8 cellular contexts compared by ENCODE assay signal in the genomic region with DNA sequence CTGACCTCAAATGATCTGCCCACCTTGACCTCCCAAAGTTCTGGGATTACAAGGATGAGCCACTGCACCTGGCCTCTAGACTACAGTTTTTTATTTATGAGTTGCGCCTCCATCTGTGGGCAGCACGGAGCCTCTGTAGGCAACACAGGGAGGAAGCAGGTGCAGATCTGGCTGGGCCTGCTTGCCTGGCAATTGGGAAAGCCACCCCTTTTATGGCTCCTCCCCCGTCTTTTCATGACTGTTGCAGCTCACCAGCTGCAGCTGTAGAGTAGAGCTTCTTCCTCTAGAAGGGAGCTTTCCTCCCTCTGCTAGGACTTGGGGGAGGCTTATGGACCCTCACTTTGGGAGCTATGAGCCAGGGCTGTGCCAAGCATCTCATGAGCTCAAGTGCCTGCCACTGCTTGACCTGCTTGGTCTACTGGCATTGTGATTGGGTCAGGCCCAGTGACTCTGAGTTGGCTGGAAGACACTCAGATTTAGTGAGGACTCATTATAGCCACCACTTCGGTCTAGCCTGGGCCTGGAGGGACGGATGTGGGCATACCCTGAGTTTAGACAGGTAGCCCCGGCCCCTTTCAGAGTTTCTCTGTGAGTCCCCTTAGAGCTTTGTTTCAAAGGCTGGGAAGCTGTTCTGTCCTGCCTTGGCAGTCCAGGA. TPM values are rescaled to one million over a fixed set of nuclear protein-coding genes. Genes with fewer than 3 reads are reported as not detected.
DNase-seq lines count a peak whose midpoint lies in the region; ATAC-seq and TF ChIP-seq lines count a peak whose summit lies in the region.

No MANE protein-coding gene starts in this region.

- H3K36me3 ChIP-seq in mammary epithelial cell (ENCODE audit: insufficient read depth, low read length), result peaks cover 4% of the 10 kb centered on the region

- H3K4me1 ChIP-seq in mammary epithelial cell (ENCODE audit: insufficient read depth, low read length), result peaks cover 8% of the 10 kb centered on the region

- H3K27ac ChIP-seq in mammary epithelial cell (ENCODE audit: insufficient read depth, low read depth, low read length), result no peak overlapping the region

- H2AFZ ChIP-seq in mammary epithelial cell (ENCODE audit: low read depth, low read length), result no peak overlapping the region

- ATAC-seq in activated CD8-positive, alpha-beta T cell treated with anti-CD3 and anti-CD28 coated beads for 36 hours, result no peak

- no peak overlapping the region for H3K4me3 Mint-ChIP-seq in MCF 10A (ENCODE audit: unreplicated experiment)
- H3K4me3 Mint-ChIP-seq in activated CD8-positive, alpha-beta T cell treated with anti-CD3 and anti-CD28 coated beads for 36 hours, result no peak overlapping the region
- H3K4me3 Mint-ChIP-seq in osteocyte (ENCODE audit: unreplicated experiment), result no peak overlapping the region

- H3K4me1 Mint-ChIP-seq in MCF 10A (ENCODE audit: insufficient read depth, unreplicated experiment) (peaks cover 7% of the 10 kb centered on the region), osteocyte (ENCODE audit: unreplicated experiment) (peaks cover 21% of the 10 kb centered on the region)
- H3K4me1 Mint-ChIP-seq in activated CD8-positive, alpha-beta T cell treated with anti-CD3 and anti-CD28 coated beads for 36 hours (ENCODE audit: low read depth), result peaks cover 11% of the 10 kb centered on the region

- intact Hi-C loops in MCF 10A (cut with micrococcal nuclease) (no loop called here), mammary epithelial cell (cut with micrococcal nuclease) (no loop called here)
- intact Hi-C loops in activated CD8-positive, alpha-beta T cell treated with anti-CD3 and anti-CD28 coated beads for 36 hours (cut with micrococcal nuclease), result no loop called here

- H3K27me3 Mint-ChIP-seq in MCF 10A (ENCODE audit: insufficient read depth, unreplicated experiment) (no peaks in the 10 kb centered on the region), osteocyte (ENCODE audit: unreplicated experiment) (no peaks in the 10 kb centered on the region)
- H3K27me3 Mint-ChIP-seq in activated CD8-positive, alpha-beta T cell treated with anti-CD3 and anti-CD28 coated beads for 36 hours, result no peaks in the 10 kb centered on the region

- no peak overlapping the region for H3K4me3 ChIP-seq in mammary epithelial cell (replicated peaks in 1 of 3; ENCODE audit: insufficient read depth in 1 of 3, low read depth in 2 of 3, low read length in 3 of 3)

- H4K20me1 ChIP-seq in mammary epithelial cell (ENCODE audit: insufficient read depth, low read length), result no peaks in the 10 kb centered on the region

- H3K9me3 Mint-ChIP-seq in MCF 10A (ENCODE audit: unreplicated experiment) (no peaks in the 10 kb centered on the region), osteocyte (ENCODE audit: unreplicated experiment) (no peaks in the 10 kb centered on the region)
- no peaks in the 10 kb centered on the region for H3K9me3 Mint-ChIP-seq in activated CD8-positive, alpha-beta T cell treated with anti-CD3 and anti-CD28 coated beads for 36 hours

- H3K27me3 ChIP-seq in mammary epithelial cell (ENCODE audit: insufficient read depth, low read length), result no peaks in the 10 kb centered on the region

- DNase-seq in MCF 10A (ENCODE audit: unreplicated experiment) (no peak), mammary epithelial cell (no peak), HK-2 (ENCODE audit: unreplicated experiment) (peak; percentile 47), osteocyte (ENCODE audit: extremely low spot score, unreplicated experiment) (no peak), DMS114 treated with DMSO at 0.1 percent for 48 hours (lab: John Stamatoyannopoulos, UW; ENCODE audit: unreplicated experiment) (no peak), GM03348 (ENCODE audit: low spot score) (no peak)
- peak; percentile 32 for DNase-seq in activated CD8-positive, alpha-beta T cell treated with anti-CD3 and anti-CD28 coated beads for 36 hours
- DNase-seq in activated CD4-positive, CD25-positive, alpha-beta regulatory T cell treated with anti-CD3 and anti-CD28 coated beads, Interleukin-2, amount 50 U/mL, for 72 hours, result no peak

- no peak overlapping the region for H3K4me2 ChIP-seq in mammary epithelial cell (ENCODE audit: insufficient read depth, low read depth, low read length)

- dilution Hi-C loops in mammary epithelial cell (cut with HindIII; ENCODE audit: low sequenced_read_pairs), result no loop called here

- peaks cover 15% of the 10 kb centered on the region for H3K36me3 Mint-ChIP-seq in MCF 10A (ENCODE audit: insufficient read depth, unreplicated experiment)
- H3K36me3 Mint-ChIP-seq in activated CD8-positive, alpha-beta T cell treated with anti-CD3 and anti-CD28 coated beads for 36 hours (ENCODE audit: low read depth), result peaks cover 4% of the 10 kb centered on the region
- peaks cover 8% of the 10 kb centered on the region for H3K36me3 Mint-ChIP-seq in osteocyte (ENCODE audit: unreplicated experiment)

- 96% methylated on average over 6 of the region's 6 CpGs for WGBS in mammary epithelial cell (ENCODE audit: low coverage, missing lambda C conversion rate)

- no peak for TF ChIP-seq CTCF in MCF 10A (IDR thresholded peaks at IDR 0.05; ENCODE audit: unreplicated experiment)
- no peak for TF ChIP-seq CTCF in mammary epithelial cell (conservative IDR thresholded peaks at IDR 0.05 in 1 of 2, IDR thresholded peaks at IDR 0.05 in 1 of 2; ENCODE audit: extremely low read depth in 1 of 2, insufficient read depth in 1 of 2, low read depth in 1 of 2, low read length in 2 of 2)
- TF ChIP-seq CTCF in activated CD8-positive, alpha-beta T cell treated with anti-CD3 and anti-CD28 coated beads for 36 hours (IDR thresholded peaks at IDR 0.05), result no peak
- TF ChIP-seq CTCF in osteocyte (IDR thresholded peaks at IDR 0.05), result no peak

- CTCF ChIA-PET in MCF 10A (lab: Yijun Ruan, JAX) (interaction anchor here (0.6 to 7.3 kb wide), 10 partner anchors 8 to 80 kb away, joined by 3 to 46 read pairs (median 4); a partner anchor contains a TSS), mammary epithelial cell (lab: Charles Lee; ENCODE audit: low non-redundant PET) (no interaction called here)
- CTCF ChIA-PET in activated CD8-positive, alpha-beta T cell treated with anti-CD3 and anti-CD28 coated beads for 36 hours (lab: Charles Lee), result interaction anchor here (0.6 to 9.0 kb wide), 4 partner anchors 13 to 372 kb away, joined by 3 to 444 read pairs (median 4); a partner anchor contains a TSS

- peak overlapping the region; percentile 14 for H3K27ac Mint-ChIP-seq in MCF 10A (ENCODE audit: low read depth, unreplicated experiment)
- no peak overlapping the region for H3K27ac Mint-ChIP-seq in activated CD8-positive, alpha-beta T cell treated with anti-CD3 and anti-CD28 coated beads for 36 hours
- peak overlapping the region; percentile 93 for H3K27ac Mint-ChIP-seq in osteocyte (ENCODE audit: unreplicated experiment)

- H3K9ac ChIP-seq in mammary epithelial cell (ENCODE audit: insufficient read depth, low read length), result no peak overlapping the region

- H3K9me3 ChIP-seq in mammary epithelial cell (replicated peaks; ENCODE audit: insufficient read depth, low read length), result no peaks in the 10 kb centered on the region

- no peaks in the 10 kb centered on the region for H3K79me2 ChIP-seq in mammary epithelial cell (ENCODE audit: insufficient read depth, low read length)

- POLR2A ChIA-PET in MCF 10A (lab: Yijun Ruan, JAX), result interaction anchor here (0.7 to 2.7 kb wide), 7 partner anchors 9 to 172 kb away, joined by 3 to 20 read pairs (median 6); a partner anchor contains a TSS
- POLR2A ChIA-PET in activated CD8-positive, alpha-beta T cell treated with anti-CD3 and anti-CD28 coated beads for 36 hours (lab: Charles Lee), result interaction anchor here (3.6 to 3.8 kb wide), 2 partner anchors 12 to 54 kb away, joined by 11 to 22 read pairs; a partner anchor contains a TSS

- in situ Hi-C loops in mammary epithelial cell (cut with MboI; ENCODE audit: low sequenced_read_pairs in 2 of 2), result loop anchor here (5.0 to 25.0 kb wide), 2 partner anchors 75 to 230 kb away; no protein-coding TSS in a partner anchor

- BruUV-seq in MCF 10A (replicated peaks; lab: Mats Ljungman, UMichigan), result no TSS peak
- BruUV-seq in mammary epithelial cell (replicated peaks; lab: Mats Ljungman, UMichigan), result no TSS peak

RNA-seq across cellular contexts. Expression of a gene that starts 6.9 kb away (rescaled TPM):
- total RNA-seq in MCF 10A (2022) (45.3 and 61.0 TPM in 2 replicates), mammary epithelial cell (10 to 100 TPM; 27.0 to 37.1 TPM), osteocyte (50.7 and 52.9 TPM in 2 replicates)
- polyA plus RNA-seq in mammary epithelial cell, result 19.3 TPM
- 35.1 TPM for polyA minus RNA-seq in mammary epithelial cell
- total RNA-seq in activated CD8-positive, alpha-beta T cell treated with anti-CD3 and anti-CD28 coated beads for 36 hours, result 10 to 100 TPM; 73.8 to 76.9 TPM

RNA-seq across cellular contexts. Expression of a gene that starts 12.2 kb away (rescaled TPM):
- 4.6 and 6.4 TPM in 2 replicates for total RNA-seq in MCF 10A (2022)
- 10 to 100 TPM; 12.4 to 19.8 TPM for total RNA-seq in mammary epithelial cell
- polyA plus RNA-seq in mammary epithelial cell, result 15.6 TPM
- 14.3 TPM for polyA minus RNA-seq in mammary epithelial cell
- total RNA-seq in activated CD8-positive, alpha-beta T cell treated with anti-CD3 and anti-CD28 coated beads for 36 hours, result 1 to 10 TPM; 6.7 to 6.8 TPM
- total RNA-seq in osteocyte, result 25.9 and 27.9 TPM in 2 replicates

RNA-seq across cellular contexts. Expression of a gene that starts 21.5 kb away (rescaled TPM):
- total RNA-seq in MCF 10A (2022), result 42.7 and 48.8 TPM in 2 replicates
- total RNA-seq in mammary epithelial cell, result 10 to 100 TPM; 24.3 to 47.7 TPM
- 35.4 TPM for polyA plus RNA-seq in mammary epithelial cell
- polyA minus RNA-seq in mammary epithelial cell, result 41.2 TPM
- total RNA-seq in activated CD8-positive, alpha-beta T cell treated with anti-CD3 and anti-CD28 coated beads for 36 hours, result under 1 TPM; 0.65 to 0.77 TPM
- 0.16 and 0.24 TPM in 2 replicates for total RNA-seq in osteocyte

RNA-seq across cellular contexts. Expression of a gene that starts 53.4 kb away (rescaled TPM):
- 19.4 and 20.4 TPM in 2 replicates for total RNA-seq in MCF 10A (2022)
- total RNA-seq in mammary epithelial cell, result 10 to 100 TPM; 11.5 to 15.6 TPM
- polyA plus RNA-seq in mammary epithelial cell, result 6.5 TPM
- 3.9 TPM for polyA minus RNA-seq in mammary epithelial cell
- total RNA-seq in activated CD8-positive, alpha-beta T cell treated with anti-CD3 and anti-CD28 coated beads for 36 hours, result 10 to 100 TPM; 20.2 to 23.1 TPM
- total RNA-seq in osteocyte, result 14.2 and 18.4 TPM in 2 replicates

RNA-seq across cellular contexts. Expression of a gene that starts 53.4 kb away (rescaled TPM):
- total RNA-seq in MCF 10A (2022) (28.0 and 33.2 TPM in 2 replicates), mammary epithelial cell (10 to 100 TPM; 31.9 to 38.3 TPM), osteocyte (38.4 and 43.5 TPM in 2 replicates)
- 35.5 TPM for polyA plus RNA-seq in mammary epithelial cell
- polyA minus RNA-seq in mammary epithelial cell, result 14.6 TPM
- 10 to 100 TPM; 67.4 to 78.4 TPM for total RNA-seq in activated CD8-positive, alpha-beta T cell treated with anti-CD3 and anti-CD28 coated beads for 36 hours

Comparison
In these comparisons a context has a peak if more than half of its experiments do, and no peak if none do; other contexts are left out.
1. DNase-seq: peak in HK-2 (single experiment) and activated CD8-positive, alpha-beta T cell treated with anti-CD3 and anti-CD28 coated beads for 36 hours (single experiment); none in MCF 10A (single experiment), mammary epithelial cell (single experiment), osteocyte (single experiment), activated CD4-positive, CD25-positive, alpha-beta regulatory T cell treated with anti-CD3 and anti-CD28 coated beads, Interleukin-2, amount 50 U/mL, for 72 hours (single experiment), DMS114 treated with DMSO at 0.1 percent for 48 hours (single experiment) and GM03348 (single experiment).
2. RNA of a gene that starts 21.5 kb away (total RNA-seq): 42.7 to 48.8 TPM in MCF 10A and 24.3 to 47.7 TPM in mammary epithelial cell; 0.65 to 0.77 TPM in activated CD8-positive, alpha-beta T cell treated with anti-CD3 and anti-CD28 coated beads for 36 hours and 0.16 to 0.24 TPM in osteocyte; every median in the first group is over 10 times any median in the second.